8 cellular contexts compared by ENCODE assay signal in genomic region chr7:123532343-123532742, GRCh38. TPM values are rescaled to one million over a fixed set of nuclear protein-coding genes. Genes with fewer than 3 reads are reported as not detected.
DNase-seq lines count a peak whose midpoint lies in the region; ATAC-seq, FAIRE-seq and TF ChIP-seq lines count a peak whose summit lies in the region.
"Not testable (repeated sequence)": the region's sequence is repeated elsewhere in the genome, so short reads cannot be mapped to it uniquely, and the experiment has no call there.

No MANE protein-coding gene starts in this region.

- ATAC-seq in HG02678 (IDR thresholded peaks at IDR 0.05; ENCODE audit: unreplicated experiment), result peak; percentile 3
- ATAC-seq in thoracic aorta (ENCODE audit: insufficient number of reproducible peaks, low FRiP score, low read depth), result not testable (repeated sequence)

- not testable (repeated sequence) for H3K9ac ChIP-seq in endothelial cell of umbilical vein (replicated peaks; ENCODE audit: extremely low read depth, insufficient read depth, low read length)

- POLR2A ChIA-PET in endothelial cell of umbilical vein (lab: Charles Lee), result not testable (repeated sequence)

- H3K9me1 ChIP-seq in endothelial cell of umbilical vein (replicated peaks; ENCODE audit: control insufficient read depth, extremely low read depth, insufficient read depth, low read length), result not testable (repeated sequence)

- not testable (repeated sequence) for DNase-seq in GM18507 (ENCODE audit: extremely low spot score, insufficient read length, low read depth); ascending aorta (ENCODE audit: low spot score in 2 of 2); endothelial cell of umbilical vein (ENCODE audit: low read depth, low spot score); immature natural killer cell; osteocyte (ENCODE audit: extremely low spot score, unreplicated experiment); thoracic aorta (ENCODE audit: low spot score)

- not testable (repeated sequence) for H2AFZ ChIP-seq in endothelial cell of umbilical vein (ENCODE audit: low read depth, low read length)

- peaks cover 21% of the 10 kb centered on the region for H3K4me1 Mint-ChIP-seq in T-helper 1 cell treated with Interleukin-12 subunit alpha and Interleukin-12 subunit beta and Interleukin-4 antibody, amounts not matched to agents 30 μg/mL and 1 μg/mL, for 36 hours (ENCODE audit: low read depth)
- H3K4me1 Mint-ChIP-seq in immature natural killer cell, result peaks cover 24 to 34% of the 10 kb centered on the region in 2 donors
- H3K4me1 Mint-ChIP-seq in osteocyte (ENCODE audit: unreplicated experiment), result peaks cover 25% of the 10 kb centered on the region

- H3K4me1 ChIP-seq in ascending aorta; endothelial cell of umbilical vein (ENCODE audit: control insufficient read depth, extremely low read depth, insufficient read depth, low read length); thoracic aorta (ENCODE audit: control insufficient read depth in 1 of 2, low read depth in 2 of 2): not testable (repeated sequence)

- peaks cover 37% of the 10 kb centered on the region for H3K27me3 Mint-ChIP-seq in T-helper 1 cell treated with Interleukin-12 subunit alpha and Interleukin-12 subunit beta and Interleukin-4 antibody, amounts not matched to agents 30 μg/mL and 1 μg/mL, for 36 hours (ENCODE audit: low read depth)
- H3K27me3 Mint-ChIP-seq in immature natural killer cell (ENCODE audit: low read depth in 3 of 3), result peaks cover 9 to 14% (median 12%) of the 10 kb centered on the region in 3 donors
- peaks cover 35% of the 10 kb centered on the region for H3K27me3 Mint-ChIP-seq in osteocyte (ENCODE audit: unreplicated experiment)

- not testable (repeated sequence) for H3K9me3 Mint-ChIP-seq in T-helper 1 cell treated with Interleukin-12 subunit alpha and Interleukin-12 subunit beta and Interleukin-4 antibody, amounts not matched to agents 30 μg/mL and 1 μg/mL, for 36 hours; immature natural killer cell; osteocyte (ENCODE audit: unreplicated experiment)

- dilution Hi-C loops in endothelial cell of umbilical vein (cut with MboI; ENCODE audit: extremely low pct_ligation_motif_present, low sequenced_read_pairs), result not testable (repeated sequence)

- not testable (repeated sequence) for H3K27ac Mint-ChIP-seq in T-helper 1 cell treated with Interleukin-12 subunit alpha and Interleukin-12 subunit beta and Interleukin-4 antibody, amounts not matched to agents 30 μg/mL and 1 μg/mL, for 36 hours; immature natural killer cell; osteocyte (ENCODE audit: unreplicated experiment)

- peak; percentile 38 for FAIRE-seq in GM18507 (lab: Jason Lieb, UNC)
- FAIRE-seq in endothelial cell of umbilical vein (lab: Jason Lieb, UNC), result peak; percentile 73

- CTCF ChIA-PET in endothelial cell of umbilical vein (lab: Charles Lee), result not testable (repeated sequence)

- H3K4me3 Mint-ChIP-seq in T-helper 1 cell treated with Interleukin-12 subunit alpha and Interleukin-12 subunit beta and Interleukin-4 antibody, amounts not matched to agents 30 μg/mL and 1 μg/mL, for 36 hours, result peak overlapping the region; percentile 52
- H3K4me3 Mint-ChIP-seq in immature natural killer cell, result peak overlapping the region; percentile 65 to 75 (median 69)
- H3K4me3 Mint-ChIP-seq in osteocyte (ENCODE audit: unreplicated experiment), result peak overlapping the region; percentile 59

- H3K79me2 ChIP-seq in endothelial cell of umbilical vein (ENCODE audit: control insufficient read depth, insufficient read depth, low read length), result not testable (repeated sequence)

- not testable (repeated sequence) for H3K36me3 ChIP-seq in ascending aorta; endothelial cell of umbilical vein (ENCODE audit: control insufficient read depth in 2 of 2, extremely low read depth in 1 of 2, insufficient read depth in 2 of 2, low read length in 2 of 2); thoracic aorta

- not testable (repeated sequence) for BruUV-seq in endothelial cell of umbilical vein (replicated peaks; lab: Mats Ljungman, UMichigan)

- H3K36me3 Mint-ChIP-seq in T-helper 1 cell treated with Interleukin-12 subunit alpha and Interleukin-12 subunit beta and Interleukin-4 antibody, amounts not matched to agents 30 μg/mL and 1 μg/mL, for 36 hours (ENCODE audit: low read depth); immature natural killer cell; osteocyte (ENCODE audit: unreplicated experiment): not testable (repeated sequence)

- H3K27me3 ChIP-seq in ascending aorta; thoracic aorta (replicated peaks; ENCODE audit: insufficient read depth): not testable (repeated sequence)
- H3K27me3 ChIP-seq in endothelial cell of umbilical vein (ENCODE audit: control insufficient read depth in 2 of 2, insufficient read depth in 2 of 2, low read length in 2 of 2), result peaks cover 6 to 15% of the 10 kb centered on the region in 2 experiments

- TF ChIP-seq POLR2A in endothelial cell of umbilical vein (IDR thresholded peaks at IDR 0.05; ENCODE audit: low read depth, low read length), result not testable (repeated sequence)

- TF ChIP-seq CTCF in ascending aorta (IDR thresholded peaks at IDR 0.05); endothelial cell of umbilical vein (IDR thresholded peaks at IDR 0.05; ENCODE audit: extremely low read depth in 1 of 2, insufficient read depth in 1 of 2, low read depth in 1 of 2, low read length in 2 of 2); osteocyte (IDR thresholded peaks at IDR 0.05); thoracic aorta (IDR thresholded peaks at IDR 0.05): not testable (repeated sequence)

- H3K4me2 ChIP-seq in endothelial cell of umbilical vein (ENCODE audit: insufficient read depth, low read length), result peak overlapping the region; percentile 8

- H4K20me1 ChIP-seq in endothelial cell of umbilical vein (replicated peaks; ENCODE audit: control insufficient read depth, extremely low read depth, insufficient read depth, low read length), result not testable (repeated sequence)

- not testable (repeated sequence) for H3K9me3 ChIP-seq in ascending aorta; endothelial cell of umbilical vein (replicated peaks; ENCODE audit: control insufficient read depth, insufficient read depth, low read length); thoracic aorta

- intact Hi-C loops in ascending aorta (cut with DNase I) (loop anchor here (10.0 kb wide), 2 partner anchors 1228 to 1388 kb away; partner anchors contain the start of genes AASS and FEZF1), endothelial cell of umbilical vein (cut with micrococcal nuclease) (loop anchor here (10.0 kb wide), 2 partner anchors 488 to 728 kb away; no protein-coding TSS in a partner anchor)

- peak overlapping the region; percentile 40 to 62 for H3K4me3 ChIP-seq in ascending aorta
- H3K4me3 ChIP-seq in endothelial cell of umbilical vein (replicated peaks in 1 of 3; ENCODE audit: insufficient read depth in 1 of 3, low read depth in 1 of 3, low read length in 3 of 3), result peak overlapping the region in 1 of 3 experiments; percentile 37
- H3K4me3 ChIP-seq in thoracic aorta, result peak overlapping the region; percentile 66

- H3K27ac ChIP-seq in ascending aorta; endothelial cell of umbilical vein (ENCODE audit: insufficient read depth, low read depth, low read length); thoracic aorta: not testable (repeated sequence)

TF ChIP-seq in endothelial cell of umbilical vein, 7 proteins besides CTCF, POLR2A, EP300 and RAD21:
- TF ChIP-seq EZH2 (IDR thresholded peaks at IDR 0.05; ENCODE audit: borderline replicate concordance, low read depth, low read length, severe bottlenecking), result peak; percentile 50
TF ChIP-seq in endothelial cell of umbilical vein: peak in this region for 1; not testable (repeated sequence) for 6.

RNA-seq across cellular contexts. Expression of gene IQUB, which starts 2.1 kb away (rescaled TPM):
- total RNA-seq in ascending aorta, result not detected
- not detected in 2 replicates for total RNA-seq in endothelial cell of umbilical vein
- 0.01 TPM in 1 of 2 replicates, not detected in the other for polyA plus RNA-seq in endothelial cell of umbilical vein
- 0.05 and 0.06 TPM in 2 replicates for polyA plus RNA-seq in endothelial cell of umbilical vein (2011; cell fraction: cytosol; rRNA removed)
- 0.11 and 0.17 TPM in 2 replicates for polyA plus RNA-seq in endothelial cell of umbilical vein (2011; cell fraction: nucleus; rRNA removed)
- 0.28 TPM in 1 of 2 replicates, not detected in the other for polyA plus RNA-seq in endothelial cell of umbilical vein (2012)
- polyA minus RNA-seq in endothelial cell of umbilical vein, result not detected in 2 replicates
- not detected for polyA minus RNA-seq in endothelial cell of umbilical vein (2011; cell fraction: cytosol; rRNA and poly(A)+ RNA removed)
- polyA minus RNA-seq in endothelial cell of umbilical vein (2011; cell fraction: nucleus; rRNA and poly(A)+ RNA removed), result 0.43 and 0.77 TPM in 2 replicates
- not detected for polyA plus RNA-seq in immature natural killer cell
- total RNA-seq in osteocyte, result 0.26 and 0.32 TPM in 2 replicates
- total RNA-seq in thoracic aorta, result 1 to 10 TPM in 1 of 2 donors, under 1 TPM in 1; 0.21 to 1.4 TPM

RNA-seq across cellular contexts. Expression of gene NDUFA5, which starts 25.3 kb away (rescaled TPM):
- 20.1 TPM for total RNA-seq in ascending aorta
- total RNA-seq in endothelial cell of umbilical vein, result 57.6 and 62.3 TPM in 2 replicates
- 3.6 and 6.2 TPM in 2 replicates for polyA plus RNA-seq in endothelial cell of umbilical vein
- polyA plus RNA-seq in endothelial cell of umbilical vein (2011; cell fraction: cytosol; rRNA removed), result 9.2 and 9.4 TPM in 2 replicates
- polyA plus RNA-seq in endothelial cell of umbilical vein (2011; cell fraction: nucleus; rRNA removed), result 10.1 and 22.2 TPM in 2 replicates
- 28.4 and 43.8 TPM in 2 replicates for polyA plus RNA-seq in endothelial cell of umbilical vein (2012)
- polyA minus RNA-seq in endothelial cell of umbilical vein, result 9.3 and 16.9 TPM in 2 replicates
- polyA minus RNA-seq in endothelial cell of umbilical vein (2011; cell fraction: cytosol; rRNA and poly(A)+ RNA removed), result 19.8 TPM
- polyA minus RNA-seq in endothelial cell of umbilical vein (2011; cell fraction: nucleus; rRNA and poly(A)+ RNA removed), result 34.4 and 54.4 TPM in 2 replicates
- 10 to 100 TPM; 80.9 to 99.4 (median 89.2) TPM for polyA plus RNA-seq in immature natural killer cell
- 56.5 and 64.7 TPM in 2 replicates for total RNA-seq in osteocyte
- total RNA-seq in thoracic aorta, result 10 to 100 TPM; 23.8 to 55.0 TPM
